In genomic region chr1:180117764-180118116, GRCh38 we compare ENCODE assay signal across 16 cellular contexts. TPM values are rescaled to one million over a fixed set of nuclear protein-coding genes. Genes with fewer than 3 reads are reported as not detected.
A peak's percentile ranks its signal among the peaks of the same experiment; 100 is the strongest.
DNase-seq lines count a peak whose midpoint lies in the region; ATAC-seq, FAIRE-seq and TF ChIP-seq lines count a peak whose summit lies in the region.
"Had no signal": no experiment of that assay in that cellular context is flagged by ENCODE, and none has a peak within 500 bp of the region (broad histone marks: within the 10 kb centered on the region; RNA-seq: fewer than 3 reads in every experiment).

No MANE protein-coding gene starts in this region.

- H3K27ac Mint-ChIP-seq in HFFc6: peak overlapping the region; percentile 91
- H3K27ac Mint-ChIP-seq in astrocyte (ENCODE audit: unreplicated experiment): no peak overlapping the region
- H3K27ac Mint-ChIP-seq in type B pancreatic cell: no peak overlapping the region
- H3K27ac Mint-ChIP-seq: brain had no signal

- H3K9me3 ChIP-seq in A549 (no peaks in the 10 kb centered on the region), astrocyte (ENCODE audit: insufficient read depth, low read depth, low read length) (no peaks in the 10 kb centered on the region)
- H3K9me3 ChIP-seq: esophagus muscularis mucosa, pancreas had no signal

- H3K4me1 Mint-ChIP-seq in HFFc6 (ENCODE audit: low read depth) (peaks cover 23% of the 10 kb centered on the region), astrocyte (ENCODE audit: low read depth, unreplicated experiment) (peaks cover 9% of the 10 kb centered on the region), type B pancreatic cell (ENCODE audit: unreplicated experiment) (no peaks in the 10 kb centered on the region)
- H3K4me1 Mint-ChIP-seq: brain had no signal

- peaks cover 15% of the 10 kb centered on the region for H3K4me1 ChIP-seq in A549
- peaks cover 11% of the 10 kb centered on the region for H3K4me1 ChIP-seq in astrocyte (ENCODE audit: insufficient read depth, low read length)
- H3K4me1 ChIP-seq: pancreas had no signal

- H3K27ac ChIP-seq in A549 (peak overlapping the region; percentile 43 to 67; a peak in 5 of 6 replicates), astrocyte (ENCODE audit: low read depth, low read length) (peak overlapping the region; percentile 39)
- H3K27ac ChIP-seq: pancreas had no signal

- no peak overlapping the region for H3K9ac ChIP-seq in astrocyte (ENCODE audit: low read length)

- ATAC-seq in A549: peak; percentile 72 to 77
- ATAC-seq in left ventricle myocardium superior: peak; percentile 23
- ATAC-seq in GM19452 (IDR thresholded peaks at IDR 0.05; ENCODE audit: unreplicated experiment): no peak
- ATAC-seq: activated T-cell treated with anti-CD3 and anti-CD28 coated beads, Interleukin-2, amount 50 U/mL, for 4 hours had no signal

- H3K27me3 ChIP-seq in astrocyte (ENCODE audit: insufficient read depth, low read length): no peaks in the 10 kb centered on the region
- H3K27me3 ChIP-seq: esophagus muscularis mucosa, pancreas had no signal

- DNase-seq in A549 (ENCODE audit: low read depth in 1 of 2, low spot score in 1 of 2) (peak; percentile 35 to 50), HFFc6 (peak; percentile 71), astrocyte (ENCODE audit: low read depth) (peak; percentile 82), left ventricle myocardium superior (peak; percentile 43), type B pancreatic cell (ENCODE audit: extremely low spot score, unreplicated experiment) (no peak), SHP77 treated with DMSO at 0.1 percent for 48 hours (lab: John Stamatoyannopoulos, UW) (no peak), DMS114 treated with DMSO at 0.1 percent for 48 hours (lab: John Stamatoyannopoulos, UW; ENCODE audit: unreplicated experiment) (no peak)
- DNase-seq: activated T-cell treated with anti-CD3 and anti-CD28 coated beads, Interleukin-2, amount 50 U/mL, for 4 hours; AML-193; NCI-H446; pancreas; SIG-M5 had no signal

- TF ChIP-seq CTCF in A549 (IDR thresholded peaks at IDR 0.05): no peak
- TF ChIP-seq CTCF in HFFc6 (IDR thresholded peaks at IDR 0.05): no peak
- no peak for TF ChIP-seq CTCF in astrocyte (IDR thresholded peaks at IDR 0.05; ENCODE audit: insufficient read depth, low read depth, low read length)
- TF ChIP-seq CTCF in type B pancreatic cell (conservative IDR thresholded peaks at IDR 0.05): no peak

- no peak overlapping the region for H2AFZ ChIP-seq in astrocyte (ENCODE audit: low read depth, low read length)

- H3K27me3 Mint-ChIP-seq in HFFc6 (ENCODE audit: insufficient read depth) (no peaks in the 10 kb centered on the region; the same call in 1 of the 2 replicates), astrocyte (ENCODE audit: low read depth, unreplicated experiment) (no peaks in the 10 kb centered on the region), type B pancreatic cell (no peaks in the 10 kb centered on the region)
- H3K27me3 Mint-ChIP-seq: brain had no signal

- H3K36me3 ChIP-seq in astrocyte (ENCODE audit: insufficient read depth, low read length): no peaks in the 10 kb centered on the region

- POLR2A ChIA-PET in A549 (lab: Yijun Ruan, JAX): no interaction called here

- H3K4me3 Mint-ChIP-seq in HFFc6 (peak overlapping the region; percentile 25), astrocyte (ENCODE audit: unreplicated experiment) (no peak overlapping the region), type B pancreatic cell (no peak overlapping the region)
- H3K4me3 Mint-ChIP-seq: activated T-cell treated with anti-CD3 and anti-CD28 coated beads, Interleukin-2, amount 50 U/mL, for 4 hours; brain had no signal

- 33% methylated on average over 2 of the region's 2 CpGs for WGBS in A549 (ENCODE audit: missing lambda C conversion rate)

- CTCF ChIA-PET in A549 (lab: Yijun Ruan, JAX): no interaction called here

- intact Hi-C loops in left ventricle myocardium superior (cut with micrococcal nuclease): no loop called here

- TF ChIP-seq EP300 in A549 (IDR thresholded peaks at IDR 0.05): no peak

- H3K4me3 ChIP-seq in A549 (no peak overlapping the region), astrocyte (ENCODE audit: insufficient read depth, low read depth, low read length) (no peak overlapping the region)
- H3K4me3 ChIP-seq: esophagus muscularis mucosa, pancreas had no signal

- H3K36me3 Mint-ChIP-seq in HFFc6 (ENCODE audit: low read depth) (peaks cover 11% of the 10 kb centered on the region), astrocyte (ENCODE audit: low read depth, unreplicated experiment) (peaks cover 3% of the 10 kb centered on the region), type B pancreatic cell (peaks cover 5% of the 10 kb centered on the region)

- no peaks in the 10 kb centered on the region for H3K79me2 ChIP-seq in astrocyte (ENCODE audit: insufficient read depth, low read length)

- H3K4me2 ChIP-seq in A549 (peak overlapping the region; percentile 41), astrocyte (ENCODE audit: low read length) (peak overlapping the region; percentile 44)

- H3K9me3 Mint-ChIP-seq in HFFc6: no peaks in the 10 kb centered on the region
- no peaks in the 10 kb centered on the region for H3K9me3 Mint-ChIP-seq in astrocyte (ENCODE audit: unreplicated experiment)
- no peaks in the 10 kb centered on the region for H3K9me3 Mint-ChIP-seq in type B pancreatic cell
- H3K9me3 Mint-ChIP-seq: activated T-cell treated with anti-CD3 and anti-CD28 coated beads, Interleukin-2, amount 50 U/mL, for 4 hours; brain had no signal

- TF ChIP-seq RAD21 in A549 (conservative IDR thresholded peaks at IDR 0.05 in 1 of 2, IDR thresholded peaks at IDR 0.05 in 1 of 2): no peak

- TF ChIP-seq POLR2A in A549 (IDR thresholded peaks at IDR 0.05; ENCODE audit: low read length): no peak

- H4K20me1 ChIP-seq in astrocyte (ENCODE audit: insufficient read depth, low read length): no peaks in the 10 kb centered on the region

- FAIRE-seq in A549 (lab: Jason Lieb, UNC) (no peak), astrocyte (lab: Jason Lieb, UNC) (no peak)
- FAIRE-seq: G401.6, pancreas had no signal

TF ChIP-seq in A549, 52 proteins besides CTCF, POLR2A, EP300 and RAD21 (continues in another document):
- no peak for TF ChIP-seq ZFP36 (IDR thresholded peaks at IDR 0.05; ENCODE audit: borderline replicate concordance, partially characterized antibody)
- TF ChIP-seq JUNB (IDR thresholded peaks at IDR 0.05): 0 out of 2 replicates have a peak, but pooled peaks have one; percentile 22
- TF ChIP-seq EHMT2 (IDR thresholded peaks at IDR 0.05; ENCODE audit: low read depth): no peak
- TF ChIP-seq RCOR1 (IDR thresholded peaks at IDR 0.05; ENCODE audit: low read depth, low read length): no peak
- no peak for TF ChIP-seq ZNF302 (CRISPR knock-in tag; IDR thresholded peaks at IDR 0.05)
- no peak for TF ChIP-seq CBX8 (IDR thresholded peaks at IDR 0.05)
- no peak for TF ChIP-seq BHLHE40 (IDR thresholded peaks at IDR 0.05; ENCODE audit: low read depth, low read length)
- no peak for TF ChIP-seq REST (IDR thresholded peaks at IDR 0.05)
- no peak for TF ChIP-seq FOSL2 (IDR thresholded peaks at IDR 0.05)
- TF ChIP-seq FOSL2 (CRISPR knock-in tag; IDR thresholded peaks at IDR 0.05): peak; percentile 19
- no peak for TF ChIP-seq CHD4 (IDR thresholded peaks at IDR 0.05; ENCODE audit: borderline replicate concordance)
- TF ChIP-seq PBX3 (IDR thresholded peaks at IDR 0.05): no peak
- no peak for TF ChIP-seq TFCP2L1 (CRISPR knock-in tag; IDR thresholded peaks at IDR 0.05)
- TF ChIP-seq CHD2 (IDR thresholded peaks at IDR 0.05; ENCODE audit: low read length, partially characterized antibody): no peak

RNA-seq across cellular contexts. Expression of gene QSOX1, which starts 36.9 kb away (rescaled TPM):
- 60.2 and 67.3 TPM in 2 replicates for polyA plus RNA-seq in A549 (2011; rRNA removed)
- polyA plus RNA-seq in A549 (2012; cell fraction: cytosol; rRNA removed): 49.0 and 56.2 TPM in 2 replicates
- polyA plus RNA-seq in A549 (2012; cell fraction: nucleus; rRNA removed): 141 and 234 TPM in 2 replicates
- polyA plus RNA-seq in A549 (2017; fragmentation: RNase III; extraction: RNeasy Plus Mini Kit Qiagen cat#74134 plus additional on column Dnase treatment): 41.5 to 43.8 TPM (median 41.6 TPM) in 3 replicates
- polyA minus RNA-seq in A549 (2011; rRNA and poly(A)+ RNA removed): 25.3 and 37.9 TPM in 2 replicates
- total RNA-seq in HFFc6 (2021; fragmentation: NEBNext Ultra II Directional; extraction: Animal tissue kit (Norgen Biotek cat#: 25700)): 100 to 1,000 TPM; 321 to 467 (median 352) TPM
- total RNA-seq in astrocyte: 156 and 184 TPM in 2 replicates
- 111 TPM for total RNA-seq in left ventricle myocardium superior
- 94.0 and 96.0 TPM in 2 replicates for total RNA-seq in type B pancreatic cell (ENCODE audit: low replicate concordance)

Comparison
In these comparisons a context has a peak if more than half of its experiments do, and no peak if none do; other contexts are left out.
1. DNase-seq: peak in A549 (2 of 2), HFFc6 (single experiment), astrocyte (single experiment) and left ventricle myocardium superior (single experiment); none in type B pancreatic cell (single experiment), SHP77 treated with DMSO at 0.1 percent for 48 hours (single experiment) and DMS114 treated with DMSO at 0.1 percent for 48 hours (single experiment).